ENCODE assay signal across 22 cellular contexts in genomic region chr3:7075120-7075519, GRCh38.
"Had no signal": no experiment of that assay in that cellular context is flagged by ENCODE, and none has a peak within 500 bp of the region (broad histone marks: within the 10 kb centered on the region; RNA-seq: fewer than 3 reads in every experiment).

No MANE protein-coding gene starts in this region.

- H2AFZ ChIP-seq: hepatocyte had no signal

- ATAC-seq: gastroesophageal sphincter; left cardiac atrium; left ventricle myocardium superior; natural killer cell treated with Interleukin-12 subunit alpha and Interleukin-12 subunit beta and Interleukin-15 and Interleukin-18, amount 100 ng/mL, for 72 hours had no signal

- DNase-seq: colonic mucosa; dermis blood vessel endothelial cell; esophagus squamous epithelium; foreskin fibroblast; head of caudate nucleus; kidney; left cardiac atrium; left ventricle myocardium superior; mesenchymal stem cell; midbrain; small intestine; stimulated activated CD4-positive, alpha-beta T cell treated with anti-CD3 and anti-CD28 coated beads, Interleukin-12 subunit alpha, Interleukin-12 subunit beta, amount 100 ng/mL, for 4 hours; stimulated activated naive CD4-positive, alpha-beta T cell; stomach; substantia nigra; transverse colon had no signal

- H3K27me3 ChIP-seq: colonic mucosa, esophagus squamous epithelium, gastroesophageal sphincter, hepatocyte, right atrium auricular region, stomach, transverse colon had no signal

- H3K36me3 ChIP-seq: colonic mucosa, esophagus squamous epithelium, gastroesophageal sphincter, right atrium auricular region, stomach, thoracic aorta, transverse colon had no signal

- H3K4me1 ChIP-seq: colonic mucosa, esophagus squamous epithelium, gastroesophageal sphincter, right atrium auricular region, stomach, transverse colon had no signal

- H3K4me3 ChIP-seq: colonic mucosa, esophagus squamous epithelium, gastroesophageal sphincter, hepatocyte, lung, right atrium auricular region, stomach, thoracic aorta, transverse colon had no signal

- H3K4me2 ChIP-seq: hepatocyte had no signal

- FAIRE-seq: kidney, small intestine had no signal

- H3K27ac ChIP-seq: colonic mucosa, esophagus squamous epithelium, gastroesophageal sphincter, hepatocyte, right atrium auricular region, stomach, thoracic aorta, transverse colon had no signal

- H3K9me3 ChIP-seq: colonic mucosa, esophagus squamous epithelium, gastroesophageal sphincter, right atrium auricular region, stomach, thoracic aorta, transverse colon had no signal

- H3K79me2 ChIP-seq: hepatocyte had no signal
